Comparison of ENCODE assay signal across 20 cellular contexts in genomic region chr22:37082251-37082650, GRCh38. TPM values are rescaled to one million over a fixed set of nuclear protein-coding genes. Genes with fewer than 3 reads are reported as not detected.
DNase-seq lines count a peak whose midpoint lies in the region; FAIRE-seq and TF ChIP-seq lines count a peak whose summit lies in the region.
"Had no signal": no experiment of that assay in that cellular context is flagged by ENCODE, and none has a peak within 500 bp of the region (broad histone marks: within the 10 kb centered on the region; RNA-seq: fewer than 3 reads in every experiment).

No MANE protein-coding gene starts in this region.

- DNase-seq in activated T-cell treated with anti-CD3 and anti-CD28 coated beads for 48 hours (ENCODE audit: low read depth): peak; percentile 56
- no peak for DNase-seq in activated T-cell treated with anti-CD3 and anti-CD28 coated beads, Interleukin-2, amount 50 U/mL, for 1 hour
- peak; percentile 69 for DNase-seq in activated CD4-positive, alpha-beta T cell treated with anti-CD3 and anti-CD28 coated beads for 48 hours
- DNase-seq in activated naive CD8-positive, alpha-beta T cell treated with anti-CD3 and anti-CD28 coated beads for 36 hours: no peak
- DNase-seq in stimulated activated CD4-positive, alpha-beta T cell treated with anti-CD3 and anti-CD28 coated beads, Interleukin-2, amount 100 ng/mL, for 24 hours: peak; percentile 44 to 47
- DNase-seq in effector CD8-positive, alpha-beta T cell (lab: John Stamatoyannopoulos, UW): no peak
- no peak for DNase-seq in Peyer's patch
- no peak for DNase-seq in GM12891 (ENCODE audit: insufficient read length, low spot score)
- DNase-seq: activated B cell treated with CpG ODN at 0.5 μM for 24 hours, amniotic stem cell, cerebellar nuclear complex, left colon, NCI-H187, NCI-H446, right lobe of liver, uterus had no signal

- H3K4me1 Mint-ChIP-seq in activated naive CD8-positive, alpha-beta T cell treated with anti-CD3 and anti-CD28 coated beads for 36 hours: peaks cover 46% of the 10 kb centered on the region

- no peaks in the 10 kb centered on the region for H3K9me3 ChIP-seq in Peyer's patch
- H3K9me3 ChIP-seq: right lobe of liver, uterus had no signal

- no peak for FAIRE-seq in GM12891 (lab: Jason Lieb, UNC)
- FAIRE-seq: endometrium had no signal

- H3K36me3 Mint-ChIP-seq in activated naive CD8-positive, alpha-beta T cell treated with anti-CD3 and anti-CD28 coated beads for 36 hours: peaks cover 4% of the 10 kb centered on the region

- no peak overlapping the region for H3K4me3 ChIP-seq in Peyer's patch
- H3K4me3 ChIP-seq: right lobe of liver, uterus had no signal

- no peak for TF ChIP-seq POLR2A in Peyer's patch (IDR thresholded peaks at IDR 0.05)
- TF ChIP-seq POLR2A in GM12891 (IDR thresholded peaks at IDR 0.05; ENCODE audit: low read depth, low read length): no peak

- peak overlapping the region; percentile 38 for H3K27ac Mint-ChIP-seq in activated naive CD8-positive, alpha-beta T cell treated with anti-CD3 and anti-CD28 coated beads for 36 hours
- H3K27ac Mint-ChIP-seq: activated B cell treated with CpG ODN at 0.5 μM for 24 hours had no signal

- TF ChIP-seq CTCF in Peyer's patch (IDR thresholded peaks at IDR 0.05): no peak

- H3K27me3 ChIP-seq in Peyer's patch: no peaks in the 10 kb centered on the region
- H3K27me3 ChIP-seq: right lobe of liver, uterus had no signal

- no peak overlapping the region for H3K4me3 Mint-ChIP-seq in activated naive CD8-positive, alpha-beta T cell treated with anti-CD3 and anti-CD28 coated beads for 36 hours
- H3K4me3 Mint-ChIP-seq: activated B cell treated with CpG ODN at 0.5 μM for 24 hours had no signal

- H3K27ac ChIP-seq in Peyer's patch: no peak overlapping the region
- H3K27ac ChIP-seq: right lobe of liver, uterus had no signal

- H3K36me3 ChIP-seq in Peyer's patch: no peaks in the 10 kb centered on the region
- H3K36me3 ChIP-seq: right lobe of liver, uterus had no signal

- H3K9me3 Mint-ChIP-seq in activated naive CD8-positive, alpha-beta T cell treated with anti-CD3 and anti-CD28 coated beads for 36 hours: no peaks in the 10 kb centered on the region
- H3K9me3 Mint-ChIP-seq: activated B cell treated with CpG ODN at 0.5 μM for 24 hours had no signal

- peaks cover 0 to 9% (median 0%) of the 10 kb centered on the region in 4 donors for H3K4me1 ChIP-seq in Peyer's patch
- H3K4me1 ChIP-seq: uterus had no signal

- H3K27me3 Mint-ChIP-seq in activated naive CD8-positive, alpha-beta T cell treated with anti-CD3 and anti-CD28 coated beads for 36 hours: no peaks in the 10 kb centered on the region
- H3K27me3 Mint-ChIP-seq: activated B cell treated with CpG ODN at 0.5 μM for 24 hours had no signal

TF ChIP-seq in GM12891, 5 proteins besides CTCF, POLR2A, EP300 and RAD21:
- TF ChIP-seq PAX5 (IDR thresholded peaks at IDR 0.05; ENCODE audit: insufficient read depth, low read length, severe bottlenecking): no peak
- no peak for TF ChIP-seq POU2F2 (IDR thresholded peaks at IDR 0.05; ENCODE audit: low read depth, low read length)
- TF ChIP-seq POLR2AphosphoS5 (IDR thresholded peaks at IDR 0.05; ENCODE audit: low read depth, low read length): no peak
- TF ChIP-seq SPI1 (IDR thresholded peaks at IDR 0.05; ENCODE audit: low read depth, low read length): no peak
- no peak for TF ChIP-seq TAF1 (IDR thresholded peaks at IDR 0.05; ENCODE audit: low read depth, low read length)

RNA-seq across cellular contexts. Expression of gene TMPRSS6, which starts 27.3 kb away (rescaled TPM):
- total RNA-seq in activated naive CD8-positive, alpha-beta T cell treated with anti-CD3 and anti-CD28 coated beads for 36 hours: 1 to 10 TPM; 1.8 to 2.0 TPM
- total RNA-seq in Peyer's patch: under 1 TPM in 2 of 4 donors, not detected in 2; 0.27 to 0.88 TPM
- polyA plus RNA-seq in GM12891 (2012; ENCODE audit: low read depth, missing spikeins): 2.1 TPM
- total RNA-seq: fibroblast of villous mesenchyme, MCF 10A, osteoblast, uterus had no signal

RNA-seq across cellular contexts. Expression of gene KCTD17, which starts 30.7 kb away (rescaled TPM):
- total RNA-seq in activated naive CD8-positive, alpha-beta T cell treated with anti-CD3 and anti-CD28 coated beads for 36 hours: 10 to 100 TPM; 22.9 to 25.4 TPM
- 10 to 100 TPM in 3 of 4 donors, 1 to 10 TPM in 1; 9.5 to 30.5 (median 13.5) TPM for total RNA-seq in Peyer's patch
- 7.0 TPM for polyA plus RNA-seq in GM12891 (2012; ENCODE audit: low read depth, missing spikeins)

Comparison
In these comparisons a context has a peak if more than half of its experiments do, and no peak if none do; other contexts are left out.
1. DNase-seq: peak in activated T-cell treated with anti-CD3 and anti-CD28 coated beads for 48 hours (single experiment), activated CD4-positive, alpha-beta T cell treated with anti-CD3 and anti-CD28 coated beads for 48 hours (single experiment) and stimulated activated CD4-positive, alpha-beta T cell treated with anti-CD3 and anti-CD28 coated beads, Interleukin-2, amount 100 ng/mL, for 24 hours (2 of 2); none in activated T-cell treated with anti-CD3 and anti-CD28 coated beads, Interleukin-2, amount 50 U/mL, for 1 hour (single experiment), activated naive CD8-positive, alpha-beta T cell treated with anti-CD3 and anti-CD28 coated beads for 36 hours (single experiment), effector CD8-positive, alpha-beta T cell (single experiment), Peyer's patch (0 of 3) and GM12891 (single experiment).